ENCODE assay signal across 8 cellular contexts in genomic region chr19:18594824-18595373, GRCh38. TPM values are rescaled to one million over a fixed set of nuclear protein-coding genes. Genes with fewer than 3 reads are reported as not detected.
DNase-seq lines count a peak whose midpoint lies in the region; ATAC-seq and TF ChIP-seq lines count a peak whose summit lies in the region.

No MANE protein-coding gene starts in this region.

- H3K36me3 ChIP-seq in HEK293 (ENCODE audit: control insufficient read depth in 2 of 2, insufficient read depth in 1 of 2, low read length in 2 of 2): peaks cover 0 to 6% of the 10 kb centered on the region in 2 experiments; a peak in 1 of 3 replicates

- H3K4me3 ChIP-seq in AG10803 (ENCODE audit: low read length) (peak overlapping the region; percentile 48), HEK293 (ENCODE audit: low read depth, low read length) (no peak overlapping the region; the same call in 1 of the 2 replicates)

- no peaks in the 10 kb centered on the region for H3K4me1 ChIP-seq in HEK293 (ENCODE audit: control insufficient read depth, insufficient read depth, low read length)

- CTCF ChIA-PET in HEK293 (lab: Yijun Ruan, JAX): interaction anchor here (0.6 to 3.1 kb wide), 8 partner anchors 9 to 261 kb away, joined by 3 to 19 read pairs (median 4); no protein-coding TSS in a partner anchor

- no peak overlapping the region for H3K27ac ChIP-seq in HEK293 (ENCODE audit: extremely low read depth, low read depth, low read length)

- H3K4me1 Mint-ChIP-seq in central memory CD8-positive, alpha-beta T cell: peaks cover 18% of the 10 kb centered on the region
- H3K4me1 Mint-ChIP-seq in naive B cell: peaks cover 21 to 32% (median 30%) of the 10 kb centered on the region in 3 donors

- H3K27ac Mint-ChIP-seq in central memory CD8-positive, alpha-beta T cell (ENCODE audit: low read depth): no peak overlapping the region
- H3K27ac Mint-ChIP-seq in naive B cell: peak overlapping the region in 2 of 6 donors; percentile 42 to 80

- no peaks in the 10 kb centered on the region for H3K9me3 ChIP-seq in HEK293 (ENCODE audit: control insufficient read depth, insufficient read depth, low read depth, low read length)

- DNase-seq in AG10803 (ENCODE audit: low read depth) (no peak), naive B cell (no peak), hippocampal formation (lab: John Stamatoyannopoulos, UW) (no peak), NCI-H128 (lab: John Stamatoyannopoulos, UW; ENCODE audit: unreplicated experiment) (no peak)
- no peak for DNase-seq in central memory CD8-positive, alpha-beta T cell (ENCODE audit: low spot score in 2 of 2)
- DNase-seq in stimulated activated CD8-positive, alpha-beta memory T cell treated with anti-CD3 and anti-CD28 coated beads, Interleukin-4, amount 100 ng/mL, for 48 hours: no peak

- H3K27me3 Mint-ChIP-seq in central memory CD8-positive, alpha-beta T cell: no peaks in the 10 kb centered on the region
- peaks cover 0 to 39% (median 6%) of the 10 kb centered on the region in 3 donors for H3K27me3 Mint-ChIP-seq in naive B cell

- ATAC-seq in central memory CD8-positive, alpha-beta T cell (replicated peaks; ENCODE audit: extremely low read depth, poor library complexity, severe bottlenecking): no peak
- peak in 1 of 2 donors; percentile 3 for ATAC-seq in naive B cell (ENCODE audit: low read depth in 2 of 2)
- no peak for ATAC-seq in HG03432 (IDR thresholded peaks at IDR 0.05; ENCODE audit: unreplicated experiment)

- H3K9me3 Mint-ChIP-seq in central memory CD8-positive, alpha-beta T cell: no peaks in the 10 kb centered on the region
- H3K9me3 Mint-ChIP-seq in naive B cell: no peaks in the 10 kb centered on the region

- H3K4me3 Mint-ChIP-seq in central memory CD8-positive, alpha-beta T cell: peak overlapping the region; percentile 75
- H3K4me3 Mint-ChIP-seq in naive B cell: peak overlapping the region in 7 of 8 donors; percentile 68 to 87 (median 78)

- no peak for TF ChIP-seq CTCF in AG10803 (conservative IDR thresholded peaks at IDR 0.05; ENCODE audit: low read length)
- TF ChIP-seq CTCF in HEK293 (tag by site-specific recombination; IDR thresholded peaks at IDR 0.05): no peak

- POLR2A ChIA-PET in HEK293 (lab: Yijun Ruan, JAX): interaction anchor here (0.7 to 2.9 kb wide), 3 partner anchors 23 to 167 kb away, joined by 3 to 11 read pairs (median 6); partner anchors contain the start of gene UBA52

- peaks cover 12% of the 10 kb centered on the region for H3K36me3 Mint-ChIP-seq in central memory CD8-positive, alpha-beta T cell (ENCODE audit: insufficient read depth)
- no peaks in the 10 kb centered on the region for H3K36me3 Mint-ChIP-seq in naive B cell

TF ChIP-seq in HEK293, 187 proteins besides CTCF, POLR2A, EP300 and RAD21 (continues in another document):
- TF ChIP-seq TCF7L2 (IDR thresholded peaks at IDR 0.05; ENCODE audit: borderline replicate concordance, low read depth, low read length): no peak
- TF ChIP-seq ZNF132 (tag by site-specific recombination; IDR thresholded peaks at IDR 0.05; ENCODE audit: borderline replicate concordance): no peak
- 0 out of 2 replicates have a peak, but pooled peaks have one; percentile 49 for TF ChIP-seq GLIS1 (tag by site-specific recombination; IDR thresholded peaks at IDR 0.05)
- 0 out of 2 replicates have a peak, but pooled peaks have one; percentile 33 for TF ChIP-seq GLIS2 (tag by site-specific recombination; IDR thresholded peaks at IDR 0.05)
- no peak for TF ChIP-seq ZNF664 (tag by site-specific recombination; IDR thresholded peaks at IDR 0.05)
- TF ChIP-seq KLF16 (tag by site-specific recombination; IDR thresholded peaks at IDR 0.05): no peak
- no peak for TF ChIP-seq PRDM2 (tag by site-specific recombination; IDR thresholded peaks at IDR 0.05; ENCODE audit: borderline replicate concordance)
- no peak for TF ChIP-seq ZFP37 (tag by site-specific recombination; IDR thresholded peaks at IDR 0.05)
- no peak for TF ChIP-seq ELK4 (IDR thresholded peaks at IDR 0.05; ENCODE audit: borderline replicate concordance, low read depth, low read length)
- no peak for TF ChIP-seq SALL2 (tag by site-specific recombination; IDR thresholded peaks at IDR 0.05; ENCODE audit: borderline replicate concordance)
- TF ChIP-seq ZSCAN4 (tag by site-specific recombination; IDR thresholded peaks at IDR 0.05): no peak
- TF ChIP-seq EGR2 (tag by site-specific recombination; IDR thresholded peaks at IDR 0.05; ENCODE audit: low read depth): no peak
- TF ChIP-seq ZNF366 (tag by site-specific recombination; conservative IDR thresholded peaks at IDR 0.05): peak; percentile 90; the same call in 1 of the 2 replicates
- TF ChIP-seq YY1 (tag by site-specific recombination; IDR thresholded peaks at IDR 0.05): no peak
- TF ChIP-seq ZNF354C (tag by site-specific recombination; IDR thresholded peaks at IDR 0.05; ENCODE audit: borderline replicate concordance, low read depth): no peak
- TF ChIP-seq ZNF704 (tag by site-specific recombination; IDR thresholded peaks at IDR 0.05): no peak

RNA-seq across cellular contexts. Expression of gene REX1BD, which starts 6.3 kb away (rescaled TPM):
- 100 to 1,000 TPM in 2 of 6 donors, 10 to 100 TPM in 4; 76.0 to 107 (median 91.9) TPM for polyA plus RNA-seq in naive B cell (ENCODE audit: low read depth in 6 of 6)

RNA-seq across cellular contexts. Expression of gene CRLF1, which starts 11.7 kb away (rescaled TPM):
- polyA plus RNA-seq in naive B cell (ENCODE audit: low read depth in 6 of 6): 1 to 10 TPM in 2 of 6 donors, under 1 TPM in 2, not detected in 2; 0.44 to 7.0 (median 0.97) TPM

RNA-seq across cellular contexts. Expression of gene TMEM59L, which starts 17.8 kb away (rescaled TPM):
- polyA plus RNA-seq in naive B cell (ENCODE audit: low read depth in 6 of 6): not detected

RNA-seq across cellular contexts. Expression of gene UBA52, which starts 23.2 kb away (rescaled TPM):
- 1,000 to 10,000 TPM; 1,188 to 1,782 (median 1,685) TPM for polyA plus RNA-seq in naive B cell (ENCODE audit: low read depth in 6 of 6)

RNA-seq across cellular contexts. Expression of gene KXD1, which starts 37.2 kb away (rescaled TPM):
- 100 to 1,000 TPM in 1 of 6 donors, 10 to 100 TPM in 5; 75.3 to 108 (median 84.5) TPM for polyA plus RNA-seq in naive B cell (ENCODE audit: low read depth in 6 of 6)
